In genomic region chr13:77415253-77416127, GRCh38 we compare ENCODE assay signal across 14 cellular contexts.
DNase-seq lines count a peak whose midpoint lies in the region; ATAC-seq, FAIRE-seq and TF ChIP-seq lines count a peak whose summit lies in the region.
"Had no signal": no experiment of that assay in that cellular context is flagged by ENCODE, and none has a peak within 500 bp of the region (broad histone marks: within the 10 kb centered on the region; RNA-seq: fewer than 3 reads in every experiment).

No MANE protein-coding gene starts in this region.

- no peaks in the 10 kb centered on the region for H3K9me3 ChIP-seq in kidney (ENCODE audit: control insufficient read depth in 1 of 2, low read length in 2 of 2)

- no peaks in the 10 kb centered on the region for H3K4me1 ChIP-seq in kidney (ENCODE audit: control insufficient read depth in 1 of 2, insufficient read depth in 1 of 2, low read depth in 1 of 2, low read length in 2 of 2)

- H3K27ac ChIP-seq in kidney (ENCODE audit: low read depth in 2 of 2, low read length in 2 of 2) (no peak overlapping the region), caudate nucleus (ENCODE audit: low read depth, low read length) (no peak overlapping the region)
- H3K27ac ChIP-seq: epithelial cell of prostate had no signal

- H3K36me3 ChIP-seq in kidney (ENCODE audit: control insufficient read depth in 1 of 2, insufficient read depth in 2 of 2, low read length in 2 of 2) = no peaks in the 10 kb centered on the region

- DNase-seq in GM12864 (ENCODE audit: low read depth) (peak; percentile 60), NK-92 (lab: John Stamatoyannopoulos, UW; ENCODE audit: unreplicated experiment) (no peak), kidney (no peak), caudate nucleus (lab: John Stamatoyannopoulos, UW) (no peak)
- DNase-seq in activated naive CD8-positive, alpha-beta T cell treated with anti-CD3 and anti-CD28 coated beads for 36 hours = no peak
- DNase-seq in activated CD4-positive, alpha-beta T cell treated with anti-CD3 and anti-CD28 coated beads for 1 hour = no peak
- DNase-seq: NCI-H2081 treated with DMSO at 0.1 percent for 48 hours; stimulated activated CD8-positive, alpha-beta memory T cell treated with anti-CD3 and anti-CD28 coated beads, Interleukin-4, amount 100 ng/mL, for 48 hours had no signal

- H3K27me3 Mint-ChIP-seq in activated naive CD8-positive, alpha-beta T cell treated with anti-CD3 and anti-CD28 coated beads for 36 hours = no peaks in the 10 kb centered on the region
- H3K27me3 Mint-ChIP-seq: activated naive CD4-positive, alpha-beta T cell treated with anti-CD3 and anti-CD28 coated beads, Interleukin-2, amount 50 U/mL, for 24 hours had no signal

- no peaks in the 10 kb centered on the region for H3K36me3 Mint-ChIP-seq in activated naive CD8-positive, alpha-beta T cell treated with anti-CD3 and anti-CD28 coated beads for 36 hours
- H3K36me3 Mint-ChIP-seq: CD14-positive monocyte had no signal

- peak overlapping the region; percentile 19 for H3K27ac Mint-ChIP-seq in activated naive CD8-positive, alpha-beta T cell treated with anti-CD3 and anti-CD28 coated beads for 36 hours
- H3K27ac Mint-ChIP-seq: activated naive CD4-positive, alpha-beta T cell treated with anti-CD3 and anti-CD28 coated beads, Interleukin-2, amount 50 U/mL, for 24 hours; T-helper 1 cell treated with Interleukin-12 subunit alpha and Interleukin-12 subunit beta and Interleukin-4 antibody, amounts not matched to agents 30 μg/mL and 1 μg/mL, for 36 hours had no signal

- TF ChIP-seq CTCF in GM12864 (IDR thresholded peaks at IDR 0.05; ENCODE audit: low read depth, low read length, missing control alignments) (no peak), kidney (IDR thresholded peaks at IDR 0.05; ENCODE audit: borderline replicate concordance, extremely low read depth, insufficient read depth) (no peak)

- H3K4me3 Mint-ChIP-seq in activated naive CD8-positive, alpha-beta T cell treated with anti-CD3 and anti-CD28 coated beads for 36 hours = no peak overlapping the region
- H3K4me3 Mint-ChIP-seq: activated naive CD4-positive, alpha-beta T cell treated with anti-CD3 and anti-CD28 coated beads, Interleukin-2, amount 50 U/mL, for 24 hours; CD14-positive monocyte; T-helper 1 cell treated with Interleukin-12 subunit alpha and Interleukin-12 subunit beta and Interleukin-4 antibody, amounts not matched to agents 30 μg/mL and 1 μg/mL, for 36 hours had no signal

- H3K4me1 Mint-ChIP-seq in activated naive CD8-positive, alpha-beta T cell treated with anti-CD3 and anti-CD28 coated beads for 36 hours = peaks cover 12% of the 10 kb centered on the region

- ATAC-seq in GM19397 (IDR thresholded peaks at IDR 0.05; ENCODE audit: unreplicated experiment) (peak; percentile 70), HG02981 (IDR thresholded peaks at IDR 0.05; ENCODE audit: unreplicated experiment) (peak; percentile 69)

- FAIRE-seq in kidney (lab: Jason Lieb, UNC) = no peak

- intact Hi-C loops in kidney (cut with DNase I) = no loop called here

- H3K4me3 ChIP-seq in GM12864 (ENCODE audit: low read depth, low read length) (no peak overlapping the region), kidney (ENCODE audit: low read length in 2 of 2) (no peak overlapping the region)

- H3K9ac ChIP-seq in kidney (ENCODE audit: low read length in 2 of 2) = no peak overlapping the region

- no peaks in the 10 kb centered on the region for H3K9me3 Mint-ChIP-seq in activated naive CD8-positive, alpha-beta T cell treated with anti-CD3 and anti-CD28 coated beads for 36 hours
- H3K9me3 Mint-ChIP-seq: activated naive CD4-positive, alpha-beta T cell treated with anti-CD3 and anti-CD28 coated beads, Interleukin-2, amount 50 U/mL, for 24 hours; T-helper 1 cell treated with Interleukin-12 subunit alpha and Interleukin-12 subunit beta and Interleukin-4 antibody, amounts not matched to agents 30 μg/mL and 1 μg/mL, for 36 hours had no signal
